Comparison of ENCODE assay signal across 26 cellular contexts in the genomic region with DNA sequence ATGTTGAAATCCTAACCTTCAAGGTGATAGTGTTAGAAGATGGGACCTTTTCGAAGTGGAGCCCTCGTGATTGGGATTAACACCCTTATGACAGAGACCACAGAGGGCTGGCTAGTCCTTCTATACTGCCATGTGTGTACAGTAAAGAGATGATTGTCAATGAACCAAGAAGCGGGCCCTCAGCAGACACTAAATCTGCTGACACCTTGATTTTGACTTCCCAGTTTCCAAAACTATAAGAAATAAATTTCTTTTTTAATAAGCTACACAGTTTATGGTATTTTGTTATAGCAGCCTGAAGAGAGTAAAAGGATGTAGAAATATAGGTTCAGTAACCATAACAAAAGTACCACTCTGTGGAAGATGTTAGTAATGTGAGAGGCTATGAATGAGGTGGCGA.
"Had no signal": no experiment of that assay in that cellular context is flagged by ENCODE, and none has a peak within 500 bp of the region (broad histone marks: within the 10 kb centered on the region; RNA-seq: fewer than 3 reads in every experiment).

No MANE protein-coding gene starts in this region.

- FAIRE-seq: colon, endometrium, islet of Langerhans, keratinocyte had no signal

- DNase-seq: dermis blood vessel endothelial cell; dorsolateral prefrontal cortex; effector CD4-positive, alpha-beta T cell; effector memory CD4-positive, alpha-beta T cell; erythroblast; esophagus squamous epithelium; foreskin fibroblast; foreskin melanocyte; gastrocnemius medialis; glutamatergic neuron; head of caudate nucleus; heart right ventricle; hippocampal formation; left cardiac atrium; left lung; left ventricle myocardium superior; lower lobe of right lung; mesenchymal stem cell; midbrain had no signal

- ATAC-seq: esophagus mucosa, gastrocnemius medialis, heart right ventricle, left cardiac atrium, left lung, left ventricle myocardium superior, lower lobe of right lung had no signal

- H3K4me1 ChIP-seq: esophagus squamous epithelium, gastrocnemius medialis, heart right ventricle, left lung, lower lobe of right lung had no signal

- H3K27me3 ChIP-seq: dorsolateral prefrontal cortex, esophagus squamous epithelium, gastrocnemius medialis, heart right ventricle, left lung had no signal

- H3K27ac ChIP-seq: coronary artery, dorsolateral prefrontal cortex, epithelial cell of prostate, esophagus squamous epithelium, gastrocnemius medialis, heart right ventricle, left lung, lower lobe of right lung had no signal

- H3K36me3 ChIP-seq: esophagus squamous epithelium, gastrocnemius medialis, heart right ventricle, left lung, lower lobe of right lung had no signal

- H3K9me3 ChIP-seq: esophagus squamous epithelium, gastrocnemius medialis, lower lobe of right lung had no signal

- H3K4me3 ChIP-seq: coronary artery, dorsolateral prefrontal cortex, esophagus squamous epithelium, gastrocnemius medialis, heart right ventricle, left lung, lower lobe of right lung had no signal
